ENCODE assay signal across 8 cellular contexts in genomic region chr4:152106113-152106763, GRCh38.
A peak's percentile ranks its signal among the peaks of the same experiment; 100 is the strongest.
DNase-seq lines count a peak whose midpoint lies in the region; ATAC-seq and TF ChIP-seq lines count a peak whose summit lies in the region.

No MANE protein-coding gene starts in this region.

- H3K9me3 Mint-ChIP-seq in HFFc6: no peaks in the 10 kb centered on the region

- 37 to 48% (median 40%) methylated on average over 6 of the region's 6 CpGs for whole genome bisulfite sequencing in spleen, 5 donors

- DNase-seq in AG08396 (ENCODE audit: low spot score) (peak; percentile 83), HFFc6 (peak; percentile 97), iPS-NIHi7 (ENCODE audit: extremely low spot score) (peak; percentile 25), spleen (no peak), NCI-H187 treated with DMSO at 0.1 percent for 48 hours (lab: John Stamatoyannopoulos, UW) (no peak), NCI-H128 (lab: John Stamatoyannopoulos, UW; ENCODE audit: unreplicated experiment) (no peak)

- H3K4me1 Mint-ChIP-seq in HFFc6 (ENCODE audit: low read depth): peaks cover 73% of the 10 kb centered on the region

- peaks cover 17 to 79% (median 52%) of the 10 kb centered on the region in 6 donors for H3K4me1 ChIP-seq in spleen

- no peak for ATAC-seq in GM19467 (IDR thresholded peaks at IDR 0.05; ENCODE audit: unreplicated experiment)

- no peaks in the 10 kb centered on the region for H3K36me3 Mint-ChIP-seq in HFFc6 (ENCODE audit: low read depth)

- intact Hi-C loops in spleen (cut with DNase I; ENCODE audit: low total_unique reads): no loop called here

- TF ChIP-seq CTCF in HFFc6 (IDR thresholded peaks at IDR 0.05): no peak
- TF ChIP-seq CTCF in spleen (IDR thresholded peaks at IDR 0.05 in 8 of 11, conservative IDR thresholded peaks at IDR 0.05 in 3 of 11): no peak

- H3K4me3 Mint-ChIP-seq in HFFc6: peak overlapping the region; percentile 59

- no peak for TF ChIP-seq POLR2A in spleen (IDR thresholded peaks at IDR 0.05)

- H3K27me3 ChIP-seq in spleen (replicated peaks in 1 of 7): no peaks in the 10 kb centered on the region

- peak overlapping the region; percentile 93 for H3K27ac Mint-ChIP-seq in HFFc6

- H3K9me3 ChIP-seq in spleen: no peaks in the 10 kb centered on the region

- H3K27me3 Mint-ChIP-seq in HFFc6 (ENCODE audit: insufficient read depth): no peaks in the 10 kb centered on the region; the same call in none of the 2 replicates

- H3K4me3 ChIP-seq in spleen: no peak overlapping the region

- no peaks in the 10 kb centered on the region for H3K36me3 ChIP-seq in spleen

- H3K27ac ChIP-seq in angular gyrus (ENCODE audit: low read depth, low read length) (peak overlapping the region; percentile 62), spleen (peak overlapping the region in 7 of 8 donors; percentile 51 to 73 (median 68))

Comparison
In these comparisons a context has a peak if more than half of its experiments do, and no peak if none do; other contexts are left out.
1. DNase-seq: peak in AG08396 (single experiment), HFFc6 (single experiment) and iPS-NIHi7 (single experiment); none in spleen (single experiment), NCI-H187 treated with DMSO at 0.1 percent for 48 hours (single experiment) and NCI-H128 (single experiment).